In genomic region chr2:160838100-160838499, GRCh38 we compare ENCODE assay signal across 1 cellular context.
TF ChIP-seq lines count a peak whose summit lies in the region.

No MANE protein-coding gene starts in this region.

TF ChIP-seq in HepG2, 621 proteins besides CTCF, POLR2A, EP300 and RAD21 (continued from another document):
- TF ChIP-seq, protein P1, sequence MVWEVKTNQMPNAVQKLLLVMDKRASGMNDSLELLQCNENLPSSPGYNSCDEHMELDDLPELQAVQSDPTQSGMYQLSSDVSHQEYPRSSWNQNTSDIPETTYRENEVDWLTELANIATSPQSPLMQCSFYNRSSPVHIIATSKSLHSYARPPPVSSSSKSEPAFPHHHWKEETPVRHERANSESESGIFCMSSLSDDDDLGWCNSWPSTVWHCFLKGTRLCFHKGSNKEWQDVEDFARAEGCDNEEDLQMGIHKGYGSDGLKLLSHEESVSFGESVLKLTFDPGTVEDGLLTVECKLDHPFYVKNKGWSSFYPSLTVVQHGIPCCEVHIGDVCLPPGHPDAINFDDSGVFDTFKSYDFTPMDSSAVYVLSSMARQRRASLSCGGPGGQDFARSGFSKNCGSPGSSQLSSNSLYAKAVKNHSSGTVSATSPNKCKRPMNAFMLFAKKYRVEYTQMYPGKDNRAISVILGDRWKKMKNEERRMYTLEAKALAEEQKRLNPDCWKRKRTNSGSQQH (CRISPR knock-in tag; IDR thresholded peaks at IDR 0.05; ENCODE audit: low read depth), result no peak
- TF ChIP-seq JUN (CRISPR knock-in tag; IDR thresholded peaks at IDR 0.05) (no peak), SP5 (CRISPR knock-in tag; IDR thresholded peaks at IDR 0.05; ENCODE audit: borderline replicate concordance, low read depth) (no peak), ZIK1 (CRISPR knock-in tag; IDR thresholded peaks at IDR 0.05; ENCODE audit: borderline replicate concordance, low read depth) (no peak), ZKSCAN1 (IDR thresholded peaks at IDR 0.05; ENCODE audit: low read length) (no peak), SOX5 (CRISPR knock-in tag; IDR thresholded peaks at IDR 0.05; ENCODE audit: borderline replicate concordance) (0 out of 2 replicates have a peak, but pooled peaks have one; percentile 7), TAF15 (IDR thresholded peaks at IDR 0.05; ENCODE audit: low read depth, low read length, poor library complexity, severe bottlenecking) (no peak), FOXP1 (IDR thresholded peaks at IDR 0.05) (no peak), FOXP1 (CRISPR knock-in tag; IDR thresholded peaks at IDR 0.05) (no peak)
